12 cellular contexts compared by ENCODE assay signal in genomic region chr16:56298948-56299602, GRCh38.
A peak's percentile ranks its signal among the peaks of the same experiment; 100 is the strongest.
DNase-seq lines count a peak whose midpoint lies in the region; ATAC-seq and TF ChIP-seq lines count a peak whose summit lies in the region.
"Had no signal": no experiment of that assay in that cellular context is flagged by ENCODE, and none has a peak within 500 bp of the region (broad histone marks: within the 10 kb centered on the region; RNA-seq: fewer than 3 reads in every experiment).

No MANE protein-coding gene starts in this region.

- H3K4me1 ChIP-seq in BLaER1 (peaks cover 65% of the 10 kb centered on the region), heart right ventricle (peaks cover 8 to 44% (median 31%) of the 10 kb centered on the region in 9 donors)
- H3K4me1 ChIP-seq: adrenal gland, parathyroid adenoma had no signal

- WGBS in heart right ventricle, 2 donors = 66 to 72% methylated on average over 7 of the region's 7 CpGs

- peaks cover 26% of the 10 kb centered on the region for H3K4me1 Mint-ChIP-seq in mesothelial cell of epicardium

- no peaks in the 10 kb centered on the region for H3K27me3 Mint-ChIP-seq in mesothelial cell of epicardium (ENCODE audit: low read depth)

- H3K27me3 ChIP-seq in BLaER1 (no peaks in the 10 kb centered on the region), heart right ventricle (no peaks in the 10 kb centered on the region)
- H3K27me3 ChIP-seq: adrenal gland had no signal

- no peaks in the 10 kb centered on the region for H3K36me3 ChIP-seq in BLaER1
- no peaks in the 10 kb centered on the region for H3K36me3 ChIP-seq in heart right ventricle
- H3K36me3 ChIP-seq: adrenal gland had no signal

- no peaks in the 10 kb centered on the region for H3K9me3 Mint-ChIP-seq in mesothelial cell of epicardium

- H3K4me3 Mint-ChIP-seq in mesothelial cell of epicardium = no peak overlapping the region

- TF ChIP-seq CTCF in heart right ventricle (IDR thresholded peaks at IDR 0.05) (no peak), mesothelial cell of epicardium (IDR thresholded peaks at IDR 0.05; ENCODE audit: unreplicated experiment) (no peak)

- ATAC-seq in heart right ventricle (peak in 7 of 8 donors; percentile 39 to 57 (median 49)), GM19035 (IDR thresholded peaks at IDR 0.05; ENCODE audit: unreplicated experiment) (no peak), GM18867 (IDR thresholded peaks at IDR 0.05; ENCODE audit: unreplicated experiment) (no peak)

- no peak overlapping the region for H3K9ac ChIP-seq in BLaER1
- H3K9ac ChIP-seq: parathyroid adenoma had no signal

- H3K9me3 ChIP-seq in BLaER1 (no peaks in the 10 kb centered on the region), heart right ventricle (no peaks in the 10 kb centered on the region)
- H3K9me3 ChIP-seq: adrenal gland had no signal

- H3K27ac Mint-ChIP-seq in mesothelial cell of epicardium = no peak overlapping the region

- no peak overlapping the region for H3K27ac ChIP-seq in BLaER1
- H3K27ac ChIP-seq in heart right ventricle = peak overlapping the region in 8 of 10 donors; percentile 5 to 53 (median 29)
- H3K27ac ChIP-seq: adrenal gland, parathyroid adenoma had no signal

- H3K4me3 ChIP-seq in BLaER1 (no peak overlapping the region), heart right ventricle (no peak overlapping the region)
- H3K4me3 ChIP-seq: adrenal gland had no signal

- H3K4me2 ChIP-seq in BLaER1 = peak overlapping the region; percentile 55

- intact Hi-C loops in heart right ventricle (cut with DNase I) = loop anchor here in 1 of 10 donors (5.0 kb wide), 1 partner anchor 107 kb away; the partner anchor contains the start of gene GNAO1

- H3K36me3 Mint-ChIP-seq in mesothelial cell of epicardium = no peaks in the 10 kb centered on the region

- no peaks in the 10 kb centered on the region for H4K20me1 ChIP-seq in BLaER1

- DNase-seq in RPMI7951 (ENCODE audit: low read depth) (peak; percentile 14), heart right ventricle (peak in 1 of 2 donors; percentile 18), occipital lobe (lab: John Stamatoyannopoulos, UW) (peak; percentile 78), mesothelial cell of epicardium (ENCODE audit: low spot score in 2 of 2, unreplicated experiment in 2 of 2) (no peak)
- no peak for DNase-seq in stimulated activated CD4-positive, alpha-beta T cell treated with anti-CD3 and anti-CD28 coated beads, Interleukin-15, amount 100 ng/mL, for 24 hours
- DNase-seq: AML-193, T-helper 1 cell had no signal

Comparison
In these comparisons a context has a peak if more than half of its experiments do, and no peak if none do; other contexts are left out.
1. DNase-seq: peak in RPMI7951 (single experiment) and occipital lobe (single experiment); none in stimulated activated CD4-positive, alpha-beta T cell treated with anti-CD3 and anti-CD28 coated beads, Interleukin-15, amount 100 ng/mL, for 24 hours (single experiment) and mesothelial cell of epicardium (0 of 2).
2. ATAC-seq: peak in heart right ventricle (7 of 8); none in GM19035 (single experiment) and GM18867 (single experiment).